In genomic region chr13:50131998-50132936, GRCh38 we compare ENCODE assay signal across 11 cellular contexts.
DNase-seq lines count a peak whose midpoint lies in the region; ATAC-seq and TF ChIP-seq lines count a peak whose summit lies in the region.
"Had no signal": no experiment of that assay in that cellular context is flagged by ENCODE, and none has a peak within 500 bp of the region (broad histone marks: within the 10 kb centered on the region; RNA-seq: fewer than 3 reads in every experiment).

No MANE protein-coding gene starts in this region.

- CTCF ChIA-PET in activated naive CD4-positive, alpha-beta T cell treated with anti-CD3 and anti-CD28 coated beads, Interleukin-2, amount 10 ng/mL, durations not matched to agents 7 days and 5 days (lab: Charles Lee): interaction anchor here (2.1 kb wide), 1 partner anchor 47 kb away, joined by 6 read pairs; no protein-coding TSS in a partner anchor

- no peak overlapping the region for H3K4me3 Mint-ChIP-seq in activated naive CD4-positive, alpha-beta T cell treated with anti-CD3 and anti-CD28 coated beads, Interleukin-2, amount 10 ng/mL, durations not matched to agents 7 days and 5 days
- H3K4me3 Mint-ChIP-seq in memory B cell: peak overlapping the region; percentile 27

- H3K9me3 Mint-ChIP-seq in activated naive CD4-positive, alpha-beta T cell treated with anti-CD3 and anti-CD28 coated beads, Interleukin-2, amount 10 ng/mL, durations not matched to agents 7 days and 5 days: peaks cover 8% of the 10 kb centered on the region
- H3K9me3 Mint-ChIP-seq in memory B cell: no peaks in the 10 kb centered on the region

- no peaks in the 10 kb centered on the region for H3K79me2 ChIP-seq in KMS-11 (ENCODE audit: insufficient read depth, low read depth)

- H3K4me3 ChIP-seq in BLaER1: no peak overlapping the region
- H3K4me3 ChIP-seq in KMS-11 (IDR thresholded peaks at IDR 0.05; ENCODE audit: insufficient read depth, low read depth, low read length): no peak overlapping the region
- H3K4me3 ChIP-seq: psoas muscle had no signal

- peaks cover 3% of the 10 kb centered on the region for H3K36me3 Mint-ChIP-seq in activated naive CD4-positive, alpha-beta T cell treated with anti-CD3 and anti-CD28 coated beads, Interleukin-2, amount 10 ng/mL, durations not matched to agents 7 days and 5 days
- no peaks in the 10 kb centered on the region for H3K36me3 Mint-ChIP-seq in memory B cell

- H3K9ac ChIP-seq in BLaER1 (no peak overlapping the region), KMS-11 (no peak overlapping the region)

- peaks cover 53% of the 10 kb centered on the region for H3K4me1 Mint-ChIP-seq in activated naive CD4-positive, alpha-beta T cell treated with anti-CD3 and anti-CD28 coated beads, Interleukin-2, amount 10 ng/mL, durations not matched to agents 7 days and 5 days
- peaks cover 17% of the 10 kb centered on the region for H3K4me1 Mint-ChIP-seq in memory B cell

- no peaks in the 10 kb centered on the region for H4K20me1 ChIP-seq in BLaER1
- H4K20me1 ChIP-seq in KMS-11 (ENCODE audit: insufficient read depth): no peaks in the 10 kb centered on the region
- H4K20me1 ChIP-seq: BLaER1 treated with 17β-estradiol and CSF1 and Interleukin-3, amounts not matched to agents 10 nM and 100 nM had no signal

- H3K27me3 ChIP-seq in BLaER1: peaks cover 52% of the 10 kb centered on the region
- H3K27me3 ChIP-seq in KMS-11 (ENCODE audit: insufficient read depth, low read depth): peaks cover 3% of the 10 kb centered on the region; the same call in 1 of the 2 replicates

- H3K27ac ChIP-seq in BLaER1 (no peak overlapping the region), KMS-11 (no peak overlapping the region)
- H3K27ac ChIP-seq: adrenal gland; BLaER1 treated with 17β-estradiol and CSF1 and Interleukin-3, amounts not matched to agents 10 nM and 100 nM; psoas muscle had no signal

- H2AFZ ChIP-seq in KMS-11 (ENCODE audit: low read depth): no peak overlapping the region

- DNase-seq in activated naive CD4-positive, alpha-beta T cell treated with anti-CD3 and anti-CD28 coated beads, Interleukin-2, amount 10 ng/mL, durations not matched to agents 7 days and 5 days: peak; percentile 26
- DNase-seq in memory B cell (ENCODE audit: low spot score in 2 of 2) (peak in 1 of 2 donors; percentile 21), left lobe of liver (ENCODE audit: low spot score) (no peak), OCI-M2 (lab: John Stamatoyannopoulos, UW; ENCODE audit: unreplicated experiment) (no peak)
- DNase-seq: adrenal gland, psoas muscle had no signal

- H3K4me2 ChIP-seq in BLaER1: peak overlapping the region; percentile 97; the same call in 1 of the 2 replicates
- H3K4me2 ChIP-seq in KMS-11: peak overlapping the region; percentile 53; the same call in 1 of the 2 replicates

- peaks cover 30% of the 10 kb centered on the region for H3K9me3 ChIP-seq in BLaER1
- H3K9me3 ChIP-seq: adrenal gland, psoas muscle had no signal

- H3K27me3 Mint-ChIP-seq in activated naive CD4-positive, alpha-beta T cell treated with anti-CD3 and anti-CD28 coated beads, Interleukin-2, amount 10 ng/mL, durations not matched to agents 7 days and 5 days: peaks cover 87% of the 10 kb centered on the region
- H3K27me3 Mint-ChIP-seq in memory B cell: peaks cover 6% of the 10 kb centered on the region

- TF ChIP-seq CTCF in KMS-11 (conservative IDR thresholded peaks at IDR 0.05; ENCODE audit: low read depth, low read length): no peak

- H3K36me3 ChIP-seq in BLaER1: 0 out of 2 replicates have a peak, but pooled peaks cover 7% of the 10 kb centered on the region
- no peaks in the 10 kb centered on the region for H3K36me3 ChIP-seq in KMS-11 (ENCODE audit: insufficient read depth)
- H3K36me3 ChIP-seq: adrenal gland; BLaER1 treated with 17β-estradiol and CSF1 and Interleukin-3, amounts not matched to agents 10 nM and 100 nM had no signal

- H3K4me1 ChIP-seq in BLaER1 (peaks cover 42% of the 10 kb centered on the region), KMS-11 (ENCODE audit: low read depth, poor library complexity, severe bottlenecking) (peaks cover 11% of the 10 kb centered on the region)

- ATAC-seq in memory B cell (ENCODE audit: low read depth) (no peak), GM21529 (IDR thresholded peaks at IDR 0.05; ENCODE audit: unreplicated experiment) (no peak), left lobe of liver (no peak), GM18873 (IDR thresholded peaks at IDR 0.05; ENCODE audit: low FRiP score, unreplicated experiment) (no peak)
- ATAC-seq: psoas muscle had no signal

- peak overlapping the region; percentile 78 for H3K27ac Mint-ChIP-seq in activated naive CD4-positive, alpha-beta T cell treated with anti-CD3 and anti-CD28 coated beads, Interleukin-2, amount 10 ng/mL, durations not matched to agents 7 days and 5 days
- peak overlapping the region; percentile 84 for H3K27ac Mint-ChIP-seq in memory B cell
